Comparison of ENCODE assay signal across 39 cellular contexts in genomic region chr11:48237727-48238126, GRCh38. TPM values are rescaled to one million over a fixed set of nuclear protein-coding genes. Genes with fewer than 3 reads are reported as not detected.
"Had no signal": no experiment of that assay in that cellular context is flagged by ENCODE, and none has a peak within 500 bp of the region (broad histone marks: within the 10 kb centered on the region; RNA-seq: fewer than 3 reads in every experiment).

No MANE protein-coding gene starts in this region.

- H3K9me3 ChIP-seq: MG63 had no signal

- H3K4me3 ChIP-seq: MG63 had no signal

- H3K36me3 ChIP-seq: MG63 had no signal

- DNase-seq: Karpas-422, Kasumi-1, MG63, MM.1S, MV-4-11, NCI-H1048, NCI-H1092, NCI-H1092 treated with DMSO at 0.1 percent for 48 hours, NCI-H1105, NCI-H1105 treated with DMSO at 0.1 percent for 48 hours, NCI-H1417, NCI-H1417 treated with DMSO at 0.1 percent for 48 hours, NCI-H1436, NCI-H1436 treated with DMSO at 0.1 percent for 48 hours, NCI-H146, NCI-H1694, NCI-H1694 treated with DMSO at 0.1 percent for 48 hours, NCI-H187, NCI-H187 treated with DMSO at 0.1 percent for 48 hours, NCI-H1930, NCI-H2029, NCI-H2029 treated with DMSO at 0.1 percent for 48 hours, NCI-H2081, NCI-H2081 treated with DMSO at 0.1 percent for 48 hours, NCI-H2107, NCI-H2171, NCI-H2171 treated with DMSO at 0.1 percent for 48 hours, NCI-H2227 treated with DMSO at 0.1 percent for 48 hours, NCI-H226, NCI-H345, NCI-H446, NCI-H446 treated with DMSO at 0.1 percent for 48 hours, NCI-H510A, NCI-H510A treated with DMSO at 0.1 percent for 48 hours, NCI-H524 had no signal

RNA-seq across cellular contexts. Expression of gene OR4X2, which starts 7.2 kb away (rescaled TPM):
- total RNA-seq: LHCN-M2, M059J, MCF 10A, NCI-H460 had no signal

RNA-seq across cellular contexts. Expression of gene OR4B1, which starts 21.1 kb away (rescaled TPM):
- total RNA-seq: LHCN-M2, M059J, MCF 10A, NCI-H460 had no signal

RNA-seq across cellular contexts. Expression of gene OR4X1, which starts 25.9 kb away (rescaled TPM):
- total RNA-seq: LHCN-M2, M059J, MCF 10A, NCI-H460 had no signal
